Comparison of ENCODE assay signal across 28 cellular contexts in the genomic region with DNA sequence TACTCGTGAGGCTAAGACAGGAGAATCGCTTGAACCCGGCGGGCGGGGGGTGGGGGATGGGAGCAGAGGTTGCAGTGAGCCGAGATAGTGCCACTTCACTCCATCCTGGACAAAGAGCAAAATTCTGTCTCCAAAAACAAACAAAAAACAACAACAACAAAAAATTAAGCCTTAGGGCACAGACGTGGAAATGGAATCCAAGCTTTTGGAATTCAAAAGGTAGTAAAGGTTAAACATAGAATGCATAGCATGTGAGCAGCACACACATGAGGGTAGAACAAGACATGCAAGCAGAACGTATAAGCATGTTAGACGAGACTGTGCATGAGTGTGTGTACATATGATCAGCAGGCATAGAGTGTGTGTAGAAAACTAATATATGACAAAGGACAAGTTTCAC.
"Had no signal": no experiment of that assay in that cellular context is flagged by ENCODE, and none has a peak within 500 bp of the region (broad histone marks: within the 10 kb centered on the region; RNA-seq: fewer than 3 reads in every experiment).

No MANE protein-coding gene starts in this region.

- H3K27me3 Mint-ChIP-seq: naive thymus-derived CD4-positive, alpha-beta T cell; progenitor cell of endocrine pancreas; stimulated activated naive B cell treated with anti-CD40 and anti-IgM and Interleukin-4, amounts not matched to agents 10 μg/mL and 1 μg/mL and 100 μg/mL, for 72 hours; stimulated activated naive CD8-positive, alpha-beta T cell treated with anti-CD3 and anti-CD28 coated beads, Interleukin-15, Interleukin-2, amounts not matched to agents 100 ng/mL and 50 ng/mL, for 24 hours; type B pancreatic cell had no signal

- H3K4me1 Mint-ChIP-seq: nephron, neural progenitor cell had no signal

- DNase-seq: naive thymus-derived CD4-positive, alpha-beta T cell; occipital lobe; ovary; posterior cingulate gyrus; psoas muscle; right cardiac atrium; right lobe of liver; sigmoid colon; small intestine; stimulated activated CD4-positive, alpha-beta T cell treated with anti-CD3 and anti-CD28 coated beads, Interleukin-15, amount 100 ng/mL, for 24 hours; stimulated activated CD4-positive, alpha-beta T cell treated with anti-CD3 and anti-CD28 coated beads, Interleukin-2, amount 100 ng/mL, for 24 hours; stimulated activated CD4-positive, alpha-beta T cell treated with anti-CD3 and anti-CD28 coated beads, Interleukin-2, amount 100 ng/mL, for 48 hours; stimulated activated CD4-positive, alpha-beta T cell treated with anti-CD3 and anti-CD28 coated beads, Interleukin-4, amount 100 ng/mL, for 24 hours; stimulated activated naive B cell treated with anti-CD40 and anti-IgM and Interleukin-4, amounts not matched to agents 10 μg/mL and 1 μg/mL and 100 μg/mL, for 72 hours; stimulated activated naive CD4-positive, alpha-beta T cell treated with Interleukin-2 at 50 U/mL for 16 hours; stomach; thyroid gland; upper lobe of right lung; uterus had no signal

- H3K9ac ChIP-seq: neural progenitor cell, parathyroid adenoma had no signal

- H3K9me3 Mint-ChIP-seq: naive thymus-derived CD4-positive, alpha-beta T cell; nephron; neural progenitor cell; stimulated activated effector memory CD8-positive, alpha-beta T cell treated with anti-CD3 and anti-CD28 coated beads, Interleukin-12 subunit alpha, Interleukin-12 subunit beta, amount 100 ng/mL, for 72 hours; stimulated activated naive B cell treated with anti-CD40 and anti-IgM and Interleukin-4, amounts not matched to agents 10 μg/mL and 1 μg/mL and 100 μg/mL, for 72 hours; stimulated activated naive CD8-positive, alpha-beta T cell treated with anti-CD3 and anti-CD28 coated beads, Interleukin-15, Interleukin-2, amounts not matched to agents 100 ng/mL and 50 ng/mL, for 24 hours had no signal

- H3K27ac Mint-ChIP-seq: naive thymus-derived CD4-positive, alpha-beta T cell; nephron; neural progenitor cell; progenitor cell of endocrine pancreas; stimulated activated effector memory CD8-positive, alpha-beta T cell treated with anti-CD3 and anti-CD28 coated beads, Interleukin-12 subunit alpha, Interleukin-12 subunit beta, amount 100 ng/mL, for 72 hours; stimulated activated naive B cell treated with anti-CD40 and anti-IgM and Interleukin-4, amounts not matched to agents 10 μg/mL and 1 μg/mL and 100 μg/mL, for 72 hours; stimulated activated naive CD8-positive, alpha-beta T cell treated with anti-CD3 and anti-CD28 coated beads, Interleukin-15, Interleukin-2, amounts not matched to agents 100 ng/mL and 50 ng/mL, for 24 hours; type B pancreatic cell had no signal

- H3K27me3 ChIP-seq: neural progenitor cell, ovary, right lobe of liver, sigmoid colon, stomach, thyroid gland, tibial nerve, upper lobe of right lung, uterus had no signal

- H3K4me3 ChIP-seq: neural progenitor cell, ovary, psoas muscle, right lobe of liver, sigmoid colon, stomach, thoracic aorta, thyroid gland, tibial nerve, upper lobe of right lung, uterus had no signal

- H3K4me2 ChIP-seq: neural progenitor cell had no signal

- H3K9me3 ChIP-seq: ovary, psoas muscle, right lobe of liver, sigmoid colon, stomach, thoracic aorta, thyroid gland, tibial nerve, upper lobe of right lung, uterus had no signal

- H3K79me2 ChIP-seq: parathyroid adenoma had no signal

- H3K4me3 Mint-ChIP-seq: naive thymus-derived CD4-positive, alpha-beta T cell; nephron; neural progenitor cell; stimulated activated effector memory CD8-positive, alpha-beta T cell treated with anti-CD3 and anti-CD28 coated beads, Interleukin-12 subunit alpha, Interleukin-12 subunit beta, amount 100 ng/mL, for 72 hours; stimulated activated naive B cell treated with anti-CD40 and anti-IgM and Interleukin-4, amounts not matched to agents 10 μg/mL and 1 μg/mL and 100 μg/mL, for 72 hours; stimulated activated naive CD8-positive, alpha-beta T cell treated with anti-CD3 and anti-CD28 coated beads, Interleukin-15, Interleukin-2, amounts not matched to agents 100 ng/mL and 50 ng/mL, for 24 hours; type B pancreatic cell had no signal

- FAIRE-seq: small intestine had no signal

- H2AFZ ChIP-seq: neural progenitor cell, parathyroid adenoma had no signal

- H3K4me1 ChIP-seq: psoas muscle, right lobe of liver, sigmoid colon, thyroid gland, upper lobe of right lung, uterus had no signal

- H3K27ac ChIP-seq: neural progenitor cell, ovary, parathyroid adenoma, psoas muscle, right lobe of liver, sigmoid colon, stomach, thoracic aorta, thyroid gland, tibial nerve, upper lobe of right lung, uterus had no signal

- H3K36me3 ChIP-seq: ovary, thoracic aorta, thyroid gland, uterus had no signal
